In the genomic region with DNA sequence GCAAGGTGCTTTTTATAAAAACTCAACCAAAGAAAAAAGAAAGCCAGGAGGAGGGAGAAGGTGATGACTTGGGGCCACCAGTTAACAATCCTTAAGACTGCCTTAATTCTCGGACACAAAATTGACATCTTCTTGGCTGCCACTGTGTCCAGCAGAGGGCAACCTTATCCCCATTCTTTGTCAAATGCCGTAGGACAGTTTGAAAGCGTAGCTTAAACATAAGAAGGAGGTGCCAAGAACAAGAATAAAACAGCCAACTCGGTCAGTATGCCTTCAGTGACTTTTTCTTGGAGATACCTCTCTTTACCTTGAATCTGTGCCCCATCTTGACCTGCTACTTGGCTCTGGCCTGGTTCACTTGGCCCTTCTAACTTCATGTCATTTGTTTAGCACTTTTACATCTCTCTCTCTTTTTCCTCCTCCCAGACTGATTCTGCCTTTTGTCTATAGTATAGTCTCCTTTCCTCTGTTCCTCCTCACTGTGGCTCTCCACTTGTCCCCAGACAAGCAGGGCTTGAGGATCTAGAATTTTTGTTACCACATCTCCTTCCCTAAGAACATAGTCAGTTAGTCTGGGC, we compare ENCODE assay signal across 8 cellular contexts.
DNase-seq lines count a peak whose midpoint lies in the region; ATAC-seq, FAIRE-seq and TF ChIP-seq lines count a peak whose summit lies in the region.

No MANE protein-coding gene starts in this region.

- peaks cover 13% of the 10 kb centered on the region for H3K4me1 Mint-ChIP-seq in astrocyte (ENCODE audit: low read depth, unreplicated experiment)

- H4K20me1 ChIP-seq in astrocyte (ENCODE audit: insufficient read depth, low read length): no peaks in the 10 kb centered on the region

- no peaks in the 10 kb centered on the region for H3K9me3 Mint-ChIP-seq in astrocyte (ENCODE audit: unreplicated experiment)

- no peaks in the 10 kb centered on the region for H3K79me2 ChIP-seq in astrocyte (ENCODE audit: insufficient read depth, low read length)

- peaks cover 7% of the 10 kb centered on the region for H3K27me3 Mint-ChIP-seq in astrocyte (ENCODE audit: low read depth, unreplicated experiment)

- ATAC-seq in HG03159 (IDR thresholded peaks at IDR 0.05; ENCODE audit: unreplicated experiment): no peak

- H3K36me3 ChIP-seq in astrocyte (ENCODE audit: insufficient read depth, low read length): no peaks in the 10 kb centered on the region

- peak; percentile 82 for TF ChIP-seq CTCF in astrocyte (IDR thresholded peaks at IDR 0.05; ENCODE audit: insufficient read depth, low read depth, low read length)

- H2AFZ ChIP-seq in astrocyte (ENCODE audit: low read depth, low read length): no peak overlapping the region

- H3K27ac ChIP-seq in astrocyte (ENCODE audit: low read depth, low read length): no peak overlapping the region

- no peaks in the 10 kb centered on the region for H3K36me3 Mint-ChIP-seq in astrocyte (ENCODE audit: low read depth, unreplicated experiment)

- H3K4me3 ChIP-seq in astrocyte (ENCODE audit: insufficient read depth, low read depth, low read length): no peak overlapping the region

- DNase-seq in NCI-H510A treated with DMSO at 0.1 percent for 48 hours (lab: John Stamatoyannopoulos, UW): peak; percentile 84
- DNase-seq in NCI-H510A (lab: John Stamatoyannopoulos, UW): no peak
- DNase-seq in HTR-8/SVneo (ENCODE audit: insufficient read length, low spot score): peak; percentile 25
- peak; percentile 23 for DNase-seq in SKM-1 (lab: John Stamatoyannopoulos, UW; ENCODE audit: unreplicated experiment)
- peak; percentile 20 for DNase-seq in astrocyte (ENCODE audit: low read depth)
- peak; percentile 44 for DNase-seq in iPS-NIHi7 (ENCODE audit: extremely low spot score)
- DNase-seq in stimulated activated CD4-positive, alpha-beta T cell treated with anti-CD3 and anti-CD28 coated beads, Interleukin-4, amount 100 ng/mL, for 4 hours: peak; percentile 27 to 33

- peak overlapping the region; percentile 82 for H3K27ac Mint-ChIP-seq in astrocyte (ENCODE audit: unreplicated experiment)

- FAIRE-seq in HTR-8/SVneo (lab: Jason Lieb, UNC): no peak
- FAIRE-seq in astrocyte (lab: Jason Lieb, UNC): no peak

- no peak overlapping the region for H3K9ac ChIP-seq in astrocyte (ENCODE audit: low read length)

- no peaks in the 10 kb centered on the region for H3K4me1 ChIP-seq in astrocyte (ENCODE audit: insufficient read depth, low read length)

- H3K27me3 ChIP-seq in astrocyte (ENCODE audit: insufficient read depth, low read length): peaks cover 52% of the 10 kb centered on the region

- no peak overlapping the region for H3K4me3 Mint-ChIP-seq in astrocyte (ENCODE audit: unreplicated experiment)

- no peak overlapping the region for H3K4me2 ChIP-seq in astrocyte (ENCODE audit: low read length)

- H3K9me3 ChIP-seq in astrocyte (ENCODE audit: insufficient read depth, low read depth, low read length): no peaks in the 10 kb centered on the region
